11 cellular contexts compared by ENCODE assay signal in the genomic region with DNA sequence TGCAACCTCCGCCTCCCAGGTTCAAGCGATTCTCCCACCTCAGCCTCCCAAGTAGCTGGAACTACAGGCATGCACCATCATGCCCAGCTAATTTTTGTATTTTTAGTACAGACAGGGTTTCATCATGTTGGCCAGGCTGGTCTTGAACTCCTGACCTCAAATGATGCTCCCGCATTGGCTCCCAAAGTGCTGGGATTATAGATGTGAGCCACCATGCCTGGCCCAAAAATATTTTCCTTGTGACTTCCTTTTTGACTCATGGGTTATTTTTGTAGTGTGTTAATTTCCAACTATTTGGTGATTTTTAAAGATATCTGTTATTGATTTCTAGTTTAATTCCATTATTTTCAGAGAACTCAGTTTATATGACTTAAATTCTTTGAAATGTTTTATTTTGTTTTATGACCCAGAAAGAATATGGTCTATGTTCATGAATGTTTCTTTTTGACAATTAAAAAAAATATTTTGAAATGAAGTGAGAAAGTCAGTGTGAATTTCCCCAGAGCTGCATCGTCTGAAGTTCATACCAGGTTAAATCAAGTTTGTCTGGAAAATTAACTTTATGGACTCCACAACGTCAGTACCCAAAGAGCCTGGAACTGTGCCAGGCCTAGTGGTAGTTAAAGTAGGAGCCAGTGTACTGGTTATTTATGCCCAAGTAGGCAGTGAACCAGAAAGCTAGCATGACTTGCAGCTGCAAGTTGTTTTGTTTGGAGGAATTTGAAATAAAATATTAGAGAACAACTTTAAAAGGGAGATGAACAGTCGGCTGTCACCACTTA. TPM values are rescaled to one million over a fixed set of nuclear protein-coding genes. Genes with fewer than 3 reads are reported as not detected.
A peak's percentile ranks its signal among the peaks of the same experiment; 100 is the strongest.
DNase-seq lines count a peak whose midpoint lies in the region; ATAC-seq and TF ChIP-seq lines count a peak whose summit lies in the region.
"Had no signal": no experiment of that assay in that cellular context is flagged by ENCODE, and none has a peak within 500 bp of the region (broad histone marks: within the 10 kb centered on the region; RNA-seq: fewer than 3 reads in every experiment).

No MANE protein-coding gene starts in this region.

- POLR2A ChIA-PET in AG04450 (lab: Yijun Ruan, JAX) = interaction anchor here (1.2 kb wide), 1 partner anchor 46 kb away, joined by 3 read pairs; no protein-coding TSS in a partner anchor
- POLR2A ChIA-PET in WTC11 (lab: Charles Lee) = no interaction called here

- ATAC-seq in GM18505 (IDR thresholded peaks at IDR 0.05; ENCODE audit: unreplicated experiment) (no peak), WTC11 (no peak), HG02870 (IDR thresholded peaks at IDR 0.05; ENCODE audit: unreplicated experiment) (no peak)
- ATAC-seq: activated T-cell treated with anti-CD3 and anti-CD28 coated beads, Interleukin-2, amount 50 U/mL, for 72 hours; effector memory CD8-positive, alpha-beta T cell had no signal

- CTCF ChIA-PET in AG04450 (lab: Charles Lee) = interaction anchor here (5.5 kb wide), 1 partner anchor 79 kb away, joined by 20 read pairs; no protein-coding TSS in a partner anchor
- CTCF ChIA-PET in WTC11 (lab: Charles Lee) = no interaction called here

- H3K9me3 ChIP-seq in AG04450 (ENCODE audit: control insufficient read depth, insufficient read depth, low read length) = no peaks in the 10 kb centered on the region

- H3K27me3 ChIP-seq in AG04450 (ENCODE audit: control insufficient read depth, insufficient read depth, low read length) = no peaks in the 10 kb centered on the region

- no peak for TF ChIP-seq CTCF in AG04450 (IDR thresholded peaks at IDR 0.05; ENCODE audit: low read depth, low read length)
- no peak for TF ChIP-seq CTCF in WTC11 (IDR thresholded peaks at IDR 0.05)

- H3K4me3 ChIP-seq in AG04450 (ENCODE audit: low read depth, low read length) = no peak overlapping the region; the same call in 1 of the 2 replicates

- no peak overlapping the region for H3K27ac Mint-ChIP-seq in WTC11
- H3K27ac Mint-ChIP-seq: activated T-cell treated with anti-CD3 and anti-CD28 coated beads, Interleukin-2, amount 50 U/mL, for 72 hours; effector memory CD8-positive, alpha-beta T cell had no signal

- H3K36me3 Mint-ChIP-seq in WTC11 = no peaks in the 10 kb centered on the region

- no peak for TF ChIP-seq EP300 in Ishikawa (IDR thresholded peaks at IDR 0.05; ENCODE audit: borderline replicate concordance)

- H3K9me3 Mint-ChIP-seq in WTC11 = no peaks in the 10 kb centered on the region
- H3K9me3 Mint-ChIP-seq: activated T-cell treated with anti-CD3 and anti-CD28 coated beads, Interleukin-2, amount 50 U/mL, for 72 hours; effector memory CD8-positive, alpha-beta T cell had no signal

- H3K4me3 Mint-ChIP-seq in WTC11 = no peak overlapping the region
- H3K4me3 Mint-ChIP-seq: activated T-cell treated with anti-CD3 and anti-CD28 coated beads, Interleukin-2, amount 50 U/mL, for 72 hours; effector memory CD8-positive, alpha-beta T cell had no signal

- DNase-seq in AG04450 (ENCODE audit: low read depth, low spot score) = peak; percentile 10
- peak; percentile 12 for DNase-seq in amniotic epithelial cell (ENCODE audit: low read depth)
- DNase-seq in lung microvascular endothelial cell (ENCODE audit: low read depth in 2 of 2) = peak; percentile 19 to 42
- DNase-seq in stimulated activated naive CD4-positive, alpha-beta T cell (lab: John Stamatoyannopoulos, UW) = no peak
- DNase-seq in WTC11 (ENCODE audit: low spot score) = no peak
- DNase-seq: activated T-cell treated with anti-CD3 and anti-CD28 coated beads, Interleukin-2, amount 50 U/mL, for 72 hours; effector memory CD8-positive, alpha-beta T cell had no signal

- TF ChIP-seq POLR2A in GM18505 (IDR thresholded peaks at IDR 0.05; ENCODE audit: borderline replicate concordance, extremely low read depth, insufficient read depth, insufficient read length) = no peak

- no peak overlapping the region for H3K27ac ChIP-seq in AG04450 (ENCODE audit: low read depth, low read length)
- H3K27ac ChIP-seq: KMS-11 had no signal

- H3K27me3 Mint-ChIP-seq in WTC11 (ENCODE audit: low read depth) = peaks cover 32% of the 10 kb centered on the region
- H3K27me3 Mint-ChIP-seq: effector memory CD8-positive, alpha-beta T cell had no signal

- peaks cover 38% of the 10 kb centered on the region for H3K4me1 Mint-ChIP-seq in WTC11

- TF ChIP-seq RAD21 in Ishikawa (IDR thresholded peaks at IDR 0.05; ENCODE audit: low read depth) = no peak

TF ChIP-seq in Ishikawa, 13 proteins besides CTCF, POLR2A, EP300 and RAD21:
- TF ChIP-seq NFIC (IDR thresholded peaks at IDR 0.05) (peak; percentile 67), YY1 (IDR thresholded peaks at IDR 0.05; ENCODE audit: low read depth) (no peak)

TF ChIP-seq in WTC11, 78 proteins besides CTCF, POLR2A, EP300 and RAD21 (continues in another document):
- TF ChIP-seq, protein P1, sequence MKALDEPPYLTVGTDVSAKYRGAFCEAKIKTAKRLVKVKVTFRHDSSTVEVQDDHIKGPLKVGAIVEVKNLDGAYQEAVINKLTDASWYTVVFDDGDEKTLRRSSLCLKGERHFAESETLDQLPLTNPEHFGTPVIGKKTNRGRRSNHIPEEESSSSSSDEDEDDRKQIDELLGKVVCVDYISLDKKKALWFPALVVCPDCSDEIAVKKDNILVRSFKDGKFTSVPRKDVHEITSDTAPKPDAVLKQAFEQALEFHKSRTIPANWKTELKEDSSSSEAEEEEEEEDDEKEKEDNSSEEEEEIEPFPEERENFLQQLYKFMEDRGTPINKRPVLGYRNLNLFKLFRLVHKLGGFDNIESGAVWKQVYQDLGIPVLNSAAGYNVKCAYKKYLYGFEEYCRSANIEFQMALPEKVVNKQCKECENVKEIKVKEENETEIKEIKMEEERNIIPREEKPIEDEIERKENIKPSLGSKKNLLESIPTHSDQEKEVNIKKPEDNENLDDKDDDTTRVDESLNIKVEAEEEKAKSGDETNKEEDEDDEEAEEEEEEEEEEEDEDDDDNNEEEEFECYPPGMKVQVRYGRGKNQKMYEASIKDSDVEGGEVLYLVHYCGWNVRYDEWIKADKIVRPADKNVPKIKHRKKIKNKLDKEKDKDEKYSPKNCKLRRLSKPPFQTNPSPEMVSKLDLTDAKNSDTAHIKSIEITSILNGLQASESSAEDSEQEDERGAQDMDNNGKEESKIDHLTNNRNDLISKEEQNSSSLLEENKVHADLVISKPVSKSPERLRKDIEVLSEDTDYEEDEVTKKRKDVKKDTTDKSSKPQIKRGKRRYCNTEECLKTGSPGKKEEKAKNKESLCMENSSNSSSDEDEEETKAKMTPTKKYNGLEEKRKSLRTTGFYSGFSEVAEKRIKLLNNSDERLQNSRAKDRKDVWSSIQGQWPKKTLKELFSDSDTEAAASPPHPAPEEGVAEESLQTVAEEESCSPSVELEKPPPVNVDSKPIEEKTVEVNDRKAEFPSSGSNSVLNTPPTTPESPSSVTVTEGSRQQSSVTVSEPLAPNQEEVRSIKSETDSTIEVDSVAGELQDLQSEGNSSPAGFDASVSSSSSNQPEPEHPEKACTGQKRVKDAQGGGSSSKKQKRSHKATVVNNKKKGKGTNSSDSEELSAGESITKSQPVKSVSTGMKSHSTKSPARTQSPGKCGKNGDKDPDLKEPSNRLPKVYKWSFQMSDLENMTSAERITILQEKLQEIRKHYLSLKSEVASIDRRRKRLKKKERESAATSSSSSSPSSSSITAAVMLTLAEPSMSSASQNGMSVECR (CRISPR knock-in tag; IDR thresholded peaks at IDR 0.05; ENCODE audit: borderline replicate concordance) = no peak
- TF ChIP-seq ZNF396 (CRISPR knock-in tag; IDR thresholded peaks at IDR 0.05; ENCODE audit: borderline replicate concordance) = no peak
- no peak for TF ChIP-seq OVOL2 (CRISPR knock-in tag; IDR thresholded peaks at IDR 0.05; ENCODE audit: borderline replicate concordance)
- TF ChIP-seq PRRX2 (CRISPR knock-in tag; IDR thresholded peaks at IDR 0.05) = no peak
- TF ChIP-seq PRDM15 (CRISPR knock-in tag; IDR thresholded peaks at IDR 0.05) = no peak
- no peak for TF ChIP-seq JUN (CRISPR knock-in tag; IDR thresholded peaks at IDR 0.05)
- TF ChIP-seq FOXK1 (CRISPR knock-in tag; IDR thresholded peaks at IDR 0.05) = no peak
- TF ChIP-seq, protein P2, sequence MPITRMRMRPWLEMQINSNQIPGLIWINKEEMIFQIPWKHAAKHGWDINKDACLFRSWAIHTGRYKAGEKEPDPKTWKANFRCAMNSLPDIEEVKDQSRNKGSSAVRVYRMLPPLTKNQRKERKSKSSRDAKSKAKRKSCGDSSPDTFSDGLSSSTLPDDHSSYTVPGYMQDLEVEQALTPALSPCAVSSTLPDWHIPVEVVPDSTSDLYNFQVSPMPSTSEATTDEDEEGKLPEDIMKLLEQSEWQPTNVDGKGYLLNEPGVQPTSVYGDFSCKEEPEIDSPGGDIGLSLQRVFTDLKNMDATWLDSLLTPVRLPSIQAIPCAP (CRISPR knock-in tag; IDR thresholded peaks at IDR 0.05) = no peak

RNA-seq across cellular contexts. Expression of gene CDKL1, which starts 2.8 kb away (rescaled TPM):
- polyA plus RNA-seq in AG04450 (2011; rRNA removed) = 8.2 and 20.1 TPM in 2 replicates
- polyA minus RNA-seq in AG04450 (2011; rRNA and poly(A)+ RNA removed) = 14.8 and 17.5 TPM in 2 replicates
- 28.3 and 31.9 TPM in 2 replicates for total RNA-seq in lung microvascular endothelial cell
- total RNA-seq in WTC11 (2021) = 2.0 to 3.6 TPM (median 2.0 TPM) in 3 replicates

Comparison
In these comparisons a context has a peak if more than half of its experiments do, and no peak if none do; other contexts are left out.
1. DNase-seq: peak in AG04450 (single experiment), amniotic epithelial cell (single experiment) and lung microvascular endothelial cell (2 of 2); none in stimulated activated naive CD4-positive, alpha-beta T cell (0 of 6) and WTC11 (single experiment).